In genomic region chr12:1808798-1809480, GRCh38 we compare ENCODE assay signal across 22 cellular contexts. TPM values are rescaled to one million over a fixed set of nuclear protein-coding genes. Genes with fewer than 3 reads are reported as not detected.
A peak's percentile ranks its signal among the peaks of the same experiment; 100 is the strongest.
DNase-seq lines count a peak whose midpoint lies in the region; ATAC-seq and TF ChIP-seq lines count a peak whose summit lies in the region.
"Had no signal": no experiment of that assay in that cellular context is flagged by ENCODE, and none has a peak within 500 bp of the region (broad histone marks: within the 10 kb centered on the region; RNA-seq: fewer than 3 reads in every experiment).

No MANE protein-coding gene starts in this region.

- H3K27me3 ChIP-seq in right atrium auricular region (no peaks in the 10 kb centered on the region), RWPE2 (ENCODE audit: insufficient read depth, poor library complexity, severe bottlenecking) (no peaks in the 10 kb centered on the region), hepatocyte (no peaks in the 10 kb centered on the region), aorta (ENCODE audit: control insufficient read depth in 1 of 2, insufficient read depth in 2 of 2, low read length in 1 of 2) (no peaks in the 10 kb centered on the region)
- H3K27me3 ChIP-seq: brain microvascular endothelial cell, dorsolateral prefrontal cortex, esophagus muscularis mucosa, ovary, uterus had no signal

- H3K9me2 ChIP-seq in hepatocyte (replicated peaks; ENCODE audit: insufficient read depth) = no peaks in the 10 kb centered on the region

- no peak overlapping the region for H3K27ac ChIP-seq in right atrium auricular region
- no peak overlapping the region for H3K27ac ChIP-seq in RWPE2 (ENCODE audit: poor library complexity, severe bottlenecking)
- peak overlapping the region; percentile 7 for H3K27ac ChIP-seq in hepatocyte
- no peak overlapping the region for H3K27ac ChIP-seq in aorta (ENCODE audit: low read depth in 1 of 2, low read length in 2 of 2)
- H3K27ac ChIP-seq: dorsolateral prefrontal cortex, esophagus muscularis mucosa, ovary, PC-9, uterus, WERI-Rb-1 had no signal

- H3K4me3 ChIP-seq in right atrium auricular region (no peak overlapping the region), RWPE2 (ENCODE audit: severe bottlenecking) (no peak overlapping the region), hepatocyte (no peak overlapping the region), aorta (ENCODE audit: low read length in 2 of 2) (no peak overlapping the region)
- H3K4me3 ChIP-seq: dorsolateral prefrontal cortex, esophagus muscularis mucosa, ovary, PC-9, uterus had no signal

- H3K4me1 ChIP-seq in right atrium auricular region (peaks cover 0 to 13% of the 10 kb centered on the region in 2 donors), RWPE2 (ENCODE audit: insufficient read depth, poor library complexity, severe bottlenecking) (no peaks in the 10 kb centered on the region), hepatocyte (ENCODE audit: insufficient read depth) (peaks cover 3% of the 10 kb centered on the region), aorta (ENCODE audit: control insufficient read depth in 1 of 2, insufficient read depth in 2 of 2, low read length in 2 of 2) (no peaks in the 10 kb centered on the region)
- H3K4me1 ChIP-seq: uterus had no signal

- 90% methylated on average over 22 of the region's 22 CpGs for WGBS in hepatocyte (ENCODE audit: low lambda C conversion rate, missing lambda C conversion rate)
- WGBS in aorta, 2 donors = 95% methylated on average over 22 of the region's 22 CpGs

- H3K4me1 Mint-ChIP-seq in activated naive CD4-positive, alpha-beta T cell treated with anti-CD3 and anti-CD28 coated beads for 36 hours (ENCODE audit: low read depth) = peaks cover 11% of the 10 kb centered on the region

- ATAC-seq in left cardiac atrium (no peak), RWPE2 (ENCODE audit: low read depth) (no peak), aorta (ENCODE audit: low FRiP score) (no peak), GM18861 (IDR thresholded peaks at IDR 0.05; ENCODE audit: unreplicated experiment) (no peak)
- ATAC-seq: stimulated activated naive B cell treated with anti-CD40 and anti-IgM and Interleukin-4, amounts not matched to agents 10 μg/mL and 1 μg/mL and 100 μg/mL, for 72 hours had no signal

- H3K27me3 Mint-ChIP-seq in activated naive CD4-positive, alpha-beta T cell treated with anti-CD3 and anti-CD28 coated beads for 36 hours (ENCODE audit: low read depth) = no peaks in the 10 kb centered on the region

- no peaks in the 10 kb centered on the region for H3K79me2 ChIP-seq in hepatocyte

- CTCF ChIA-PET in activated naive CD4-positive, alpha-beta T cell treated with anti-CD3 and anti-CD28 coated beads for 36 hours (lab: Charles Lee) = interaction anchor here (0.6 to 1.3 kb wide), 3 partner anchors 17 to 1264 kb away, joined by 3 to 4 read pairs (median 3); no protein-coding TSS in a partner anchor

- H4K20me1 ChIP-seq in hepatocyte (ENCODE audit: insufficient read depth, poor library complexity, severe bottlenecking) = no peaks in the 10 kb centered on the region

- DNase-seq in left cardiac atrium (peak; percentile 17), right atrium auricular region (ENCODE audit: low spot score) (no peak), RWPE2 (ENCODE audit: low spot score) (peak; percentile 66), hepatocyte (ENCODE audit: low spot score) (no peak), aorta (peak; percentile 36 to 39), NCI-H2029 treated with DMSO at 0.1 percent for 48 hours (lab: John Stamatoyannopoulos, UW) (no peak)
- no peak for DNase-seq in activated naive CD4-positive, alpha-beta T cell treated with anti-CD3 and anti-CD28 coated beads for 36 hours
- DNase-seq: activated CD8-positive, alpha-beta memory T cell treated with anti-CD3 and anti-CD28 coated beads, Interleukin-2, amount 50 U/mL, for 4 hours; activated naive CD4-positive, alpha-beta T cell treated with anti-CD3 and anti-CD28 coated beads, Interleukin-2, amount 10 ng/mL, durations not matched to agents 7 days and 5 days; brain microvascular endothelial cell; NCI-H524; ovary; PC-9; small intestine; stimulated activated naive B cell treated with anti-CD40 and anti-IgM and Interleukin-4, amounts not matched to agents 10 μg/mL and 1 μg/mL and 100 μg/mL, for 72 hours; uterus; WERI-Rb-1 had no signal

- H3K9me3 ChIP-seq in right atrium auricular region (no peaks in the 10 kb centered on the region), RWPE2 (ENCODE audit: severe bottlenecking) (no peaks in the 10 kb centered on the region), hepatocyte (ENCODE audit: low read depth) (no peaks in the 10 kb centered on the region), aorta (ENCODE audit: control insufficient read depth, low read length) (no peaks in the 10 kb centered on the region)
- H3K9me3 ChIP-seq: esophagus muscularis mucosa, ovary, uterus had no signal

- H3K36me3 ChIP-seq in right atrium auricular region (no peaks in the 10 kb centered on the region), RWPE2 (ENCODE audit: low read depth) (no peaks in the 10 kb centered on the region), hepatocyte (replicated peaks; ENCODE audit: insufficient read depth, low read depth) (no peaks in the 10 kb centered on the region), aorta (ENCODE audit: control insufficient read depth in 1 of 2, insufficient read depth in 2 of 2, low read length in 1 of 2) (no peaks in the 10 kb centered on the region)
- H3K36me3 ChIP-seq: brain microvascular endothelial cell, esophagus muscularis mucosa, ovary, uterus, WERI-Rb-1 had no signal

- intact Hi-C loops in left cardiac atrium (cut with DNase I) = loop anchor here in 1 of 2 donors (5.0 kb wide), 1 partner anchor 108 kb away; the partner anchor contains the start of gene CACNA2D4
- intact Hi-C loops in aorta (cut with DNase I) = no loop called here
- intact Hi-C loops in activated naive CD4-positive, alpha-beta T cell treated with anti-CD3 and anti-CD28 coated beads for 36 hours (cut with micrococcal nuclease) = no loop called here

- no peak overlapping the region for H3K4me2 ChIP-seq in hepatocyte
- H3K4me2 ChIP-seq: PC-9 had no signal

- no peak overlapping the region for H2AFZ ChIP-seq in hepatocyte
- H2AFZ ChIP-seq: PC-9 had no signal

- H3K36me3 Mint-ChIP-seq in activated naive CD4-positive, alpha-beta T cell treated with anti-CD3 and anti-CD28 coated beads for 36 hours (ENCODE audit: low read depth) = no peaks in the 10 kb centered on the region
- H3K36me3 Mint-ChIP-seq: stimulated activated naive B cell treated with anti-CD40 and anti-IgM and Interleukin-4, amounts not matched to agents 10 μg/mL and 1 μg/mL and 100 μg/mL, for 72 hours had no signal

- H3K9me3 Mint-ChIP-seq in activated naive CD4-positive, alpha-beta T cell treated with anti-CD3 and anti-CD28 coated beads for 36 hours = no peaks in the 10 kb centered on the region

- H3K27ac Mint-ChIP-seq in activated naive CD4-positive, alpha-beta T cell treated with anti-CD3 and anti-CD28 coated beads for 36 hours = no peak overlapping the region
- H3K27ac Mint-ChIP-seq: activated naive CD4-positive, alpha-beta T cell treated with anti-CD3 and anti-CD28 coated beads, Interleukin-2, amount 10 ng/mL, durations not matched to agents 7 days and 5 days; stimulated activated naive B cell treated with anti-CD40 and anti-IgM and Interleukin-4, amounts not matched to agents 10 μg/mL and 1 μg/mL and 100 μg/mL, for 72 hours had no signal

- TF ChIP-seq CTCF in right atrium auricular region (IDR thresholded peaks at IDR 0.05) (no peak), RWPE2 (IDR thresholded peaks at IDR 0.05; ENCODE audit: poor library complexity, severe bottlenecking) (no peak), hepatocyte (IDR thresholded peaks at IDR 0.05; ENCODE audit: poor library complexity) (no peak)

- H3K4me3 Mint-ChIP-seq in activated naive CD4-positive, alpha-beta T cell treated with anti-CD3 and anti-CD28 coated beads for 36 hours = no peak overlapping the region
- H3K4me3 Mint-ChIP-seq: activated naive CD4-positive, alpha-beta T cell treated with anti-CD3 and anti-CD28 coated beads, Interleukin-2, amount 10 ng/mL, durations not matched to agents 7 days and 5 days; stimulated activated naive B cell treated with anti-CD40 and anti-IgM and Interleukin-4, amounts not matched to agents 10 μg/mL and 1 μg/mL and 100 μg/mL, for 72 hours had no signal

RNA-seq across cellular contexts. Expression of gene LRTM2, which starts 11.4 kb away (rescaled TPM):
- total RNA-seq in left cardiac atrium = not detected
- not detected for total RNA-seq in right atrium auricular region
- total RNA-seq in hepatocyte = not detected in 2 replicates
- not detected in 2 replicates for polyA plus RNA-seq in hepatocyte
- total RNA-seq in aorta = not detected
- polyA plus RNA-seq in aorta = not detected
- not detected for total RNA-seq in activated naive CD4-positive, alpha-beta T cell treated with anti-CD3 and anti-CD28 coated beads for 36 hours
- total RNA-seq: kidney epithelial cell, mucosa of gallbladder, ovary, PC-9, uterus had no signal
- polyA plus RNA-seq: ovary had no signal

Comparison
In these comparisons a context has a peak if more than half of its experiments do, and no peak if none do; other contexts are left out.
1. DNase-seq: peak in left cardiac atrium (single experiment), RWPE2 (single experiment) and aorta (2 of 2); none in right atrium auricular region (single experiment), hepatocyte (single experiment), NCI-H2029 treated with DMSO at 0.1 percent for 48 hours (single experiment) and activated naive CD4-positive, alpha-beta T cell treated with anti-CD3 and anti-CD28 coated beads for 36 hours (single experiment).